In the genomic region with DNA sequence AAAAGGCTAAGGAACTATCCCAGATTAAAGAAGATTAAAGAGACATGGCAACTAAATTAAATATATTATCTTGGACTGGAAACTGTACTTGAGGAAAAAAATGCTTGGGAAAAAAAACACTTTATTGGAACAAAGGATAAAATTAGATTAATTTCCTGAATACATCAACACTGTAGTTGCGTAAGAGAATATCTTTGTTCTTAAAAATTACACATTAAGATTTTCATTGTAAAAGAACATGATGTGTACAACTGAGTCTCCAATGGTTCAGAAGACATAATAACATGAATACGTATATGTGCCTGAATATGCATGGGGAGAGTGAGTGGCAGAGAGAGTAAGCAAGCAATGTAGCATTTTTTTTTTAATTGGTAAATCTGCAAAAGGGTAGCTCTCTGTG, we compare ENCODE assay signal across 30 cellular contexts. TPM values are rescaled to one million over a fixed set of nuclear protein-coding genes. Genes with fewer than 3 reads are reported as not detected.
DNase-seq lines count a peak whose midpoint lies in the region; ATAC-seq, FAIRE-seq and TF ChIP-seq lines count a peak whose summit lies in the region.
"Had no signal": no experiment of that assay in that cellular context is flagged by ENCODE, and none has a peak within 500 bp of the region (broad histone marks: within the 10 kb centered on the region; RNA-seq: fewer than 3 reads in every experiment).

No MANE protein-coding gene starts in this region.

- peaks cover 50% of the 10 kb centered on the region for H3K4me1 Mint-ChIP-seq in activated T-cell treated with anti-CD3 and anti-CD28 coated beads, Interleukin-2, amount 50 U/mL, for 4 hours (ENCODE audit: low read depth)
- H3K4me1 Mint-ChIP-seq in activated T-helper 1 cell treated with anti-CD3 and anti-CD28 coated beads, Interleukin-12 subunit alpha, Interleukin-12 subunit beta, Interleukin-2, Interleukin-4 antibody, amounts not matched to agents 30 ng/mL and 10 ng/mL and 1 ng/mL, durations not matched to agents 14 hours and 24 hours and 36 hours (ENCODE audit: low read depth), result peaks cover 59% of the 10 kb centered on the region
- peaks cover 48% of the 10 kb centered on the region for H3K4me1 Mint-ChIP-seq in nephron progenitor cell

- TF ChIP-seq EP300 in transverse colon (IDR thresholded peaks at IDR 0.05; ENCODE audit: low read depth), result no peak

- no peak overlapping the region for H3K27ac ChIP-seq in transverse colon
- H3K27ac ChIP-seq: cardiac muscle cell, coronary artery, ovary had no signal

- peaks cover 5 to 36% (median 12%) of the 10 kb centered on the region in 4 donors for H3K4me1 ChIP-seq in transverse colon
- H3K4me1 ChIP-seq: Caco-2 had no signal

- ATAC-seq in activated T-cell treated with anti-CD3 and anti-CD28 coated beads, Interleukin-2, amount 50 U/mL, for 4 hours, result no peak
- ATAC-seq in GM21529 (IDR thresholded peaks at IDR 0.05; ENCODE audit: unreplicated experiment), result no peak
- ATAC-seq in GM18505 (IDR thresholded peaks at IDR 0.05; ENCODE audit: unreplicated experiment), result no peak
- ATAC-seq: activated CD4-positive, CD25-positive, alpha-beta regulatory T cell treated with anti-CD3 and anti-CD28 coated beads, Interleukin-2, amount 50 U/mL, for 24 hours; effector memory CD8-positive, alpha-beta T cell had no signal

- intact Hi-C loops in activated T-helper 1 cell treated with anti-CD3 and anti-CD28 coated beads, Interleukin-12 subunit alpha, Interleukin-12 subunit beta, Interleukin-2, Interleukin-4 antibody, amounts not matched to agents 30 ng/mL and 10 ng/mL and 1 ng/mL, durations not matched to agents 14 hours and 24 hours and 36 hours (cut with micrococcal nuclease), result loop anchor here (5.0 to 10.0 kb wide), 4 partner anchors 693 to 1427 kb away; a partner anchor contains a TSS
- intact Hi-C loops in transverse colon (cut with DNase I; ENCODE audit: low total_unique reads), result no loop called here

- peak overlapping the region; percentile 48 for H3K4me3 Mint-ChIP-seq in activated T-cell treated with anti-CD3 and anti-CD28 coated beads, Interleukin-2, amount 50 U/mL, for 4 hours
- peak overlapping the region; percentile 20 for H3K4me3 Mint-ChIP-seq in activated T-helper 1 cell treated with anti-CD3 and anti-CD28 coated beads, Interleukin-12 subunit alpha, Interleukin-12 subunit beta, Interleukin-2, Interleukin-4 antibody, amounts not matched to agents 30 ng/mL and 10 ng/mL and 1 ng/mL, durations not matched to agents 14 hours and 24 hours and 36 hours
- H3K4me3 Mint-ChIP-seq in nephron progenitor cell, result peak overlapping the region; percentile 93
- H3K4me3 Mint-ChIP-seq: activated naive CD4-positive, alpha-beta T cell treated with anti-CD3 and anti-CD28 coated beads for 36 hours had no signal

- no peaks in the 10 kb centered on the region for H3K9me3 Mint-ChIP-seq in activated T-cell treated with anti-CD3 and anti-CD28 coated beads, Interleukin-2, amount 50 U/mL, for 4 hours
- H3K9me3 Mint-ChIP-seq in activated T-helper 1 cell treated with anti-CD3 and anti-CD28 coated beads, Interleukin-12 subunit alpha, Interleukin-12 subunit beta, Interleukin-2, Interleukin-4 antibody, amounts not matched to agents 30 ng/mL and 10 ng/mL and 1 ng/mL, durations not matched to agents 14 hours and 24 hours and 36 hours, result no peaks in the 10 kb centered on the region
- no peaks in the 10 kb centered on the region for H3K9me3 Mint-ChIP-seq in nephron progenitor cell
- H3K9me3 Mint-ChIP-seq: activated CD4-positive, alpha-beta memory T cell treated with anti-CD3 and anti-CD28 coated beads, Interleukin-2, amount 10 ng/mL, durations not matched to agents 7 days and 5 days; activated naive CD4-positive, alpha-beta T cell treated with anti-CD3 and anti-CD28 coated beads for 36 hours; effector memory CD8-positive, alpha-beta T cell; HFFc6; mesothelial cell of epicardium; naive B cell had no signal

- H3K27me3 Mint-ChIP-seq in activated T-cell treated with anti-CD3 and anti-CD28 coated beads, Interleukin-2, amount 50 U/mL, for 4 hours (ENCODE audit: low read depth), result no peaks in the 10 kb centered on the region
- H3K27me3 Mint-ChIP-seq in activated T-helper 1 cell treated with anti-CD3 and anti-CD28 coated beads, Interleukin-12 subunit alpha, Interleukin-12 subunit beta, Interleukin-2, Interleukin-4 antibody, amounts not matched to agents 30 ng/mL and 10 ng/mL and 1 ng/mL, durations not matched to agents 14 hours and 24 hours and 36 hours (ENCODE audit: insufficient read depth), result peaks cover 9% of the 10 kb centered on the region
- peaks cover 12% of the 10 kb centered on the region for H3K27me3 Mint-ChIP-seq in nephron progenitor cell (ENCODE audit: low read depth, poor library complexity)
- H3K27me3 Mint-ChIP-seq: effector memory CD8-positive, alpha-beta T cell; naive B cell had no signal

- no peak for DNase-seq in activated T-cell treated with anti-CD3 and anti-CD28 coated beads, Interleukin-2, amount 50 U/mL, for 4 hours
- DNase-seq in activated T-cell treated with anti-CD3 and anti-CD28 coated beads, Interleukin-2, amount 50 U/mL, for 1 hour, result no peak
- DNase-seq in activated T-helper 1 cell treated with anti-CD3 and anti-CD28 coated beads, Interleukin-12 subunit alpha, Interleukin-12 subunit beta, Interleukin-2, Interleukin-4 antibody, amounts not matched to agents 30 ng/mL and 10 ng/mL and 1 ng/mL, durations not matched to agents 14 hours and 24 hours and 36 hours (ENCODE audit: low spot score), result no peak
- DNase-seq in nephron progenitor cell, result no peak
- no peak for DNase-seq in transverse colon
- DNase-seq: activated CD4-positive, alpha-beta memory T cell treated with anti-CD3 and anti-CD28 coated beads, Interleukin-2, amount 10 ng/mL, durations not matched to agents 7 days and 5 days; activated naive CD4-positive, alpha-beta T cell treated with anti-CD3 and anti-CD28 coated beads for 36 hours; amygdala; BE2C; Caco-2; DMS79; effector memory CD8-positive, alpha-beta T cell; HFFc6; kidney; naive B cell; NCI-H1105 treated with DMSO at 0.1 percent for 48 hours; NCI-H2029 treated with DMSO at 0.1 percent for 48 hours; NCI-H526 treated with DMSO at 0.1 percent for 48 hours; ovary; retina; stimulated activated CD4-positive, alpha-beta T cell treated with anti-CD3 and anti-CD28 coated beads, Interleukin-1b, Interleukin-23, amount 100 ng/mL, for 48 hours; trophoblast cell had no signal

- TF ChIP-seq POLR2A in transverse colon (IDR thresholded peaks at IDR 0.05) (no peak), GM18505 (IDR thresholded peaks at IDR 0.05; ENCODE audit: borderline replicate concordance, extremely low read depth, insufficient read depth, insufficient read length) (no peak)

- H3K9me3 ChIP-seq in transverse colon, result no peaks in the 10 kb centered on the region
- H3K9me3 ChIP-seq: BE2C, Caco-2, ovary had no signal

- FAIRE-seq in G401.6 (lab: Jason Lieb, UNC), result peak; percentile 63
- FAIRE-seq: kidney had no signal

- TF ChIP-seq CTCF in nephron progenitor cell (IDR thresholded peaks at IDR 0.05) (no peak), transverse colon (IDR thresholded peaks at IDR 0.05) (no peak)

- H3K27ac Mint-ChIP-seq in activated T-helper 1 cell treated with anti-CD3 and anti-CD28 coated beads, Interleukin-12 subunit alpha, Interleukin-12 subunit beta, Interleukin-2, Interleukin-4 antibody, amounts not matched to agents 30 ng/mL and 10 ng/mL and 1 ng/mL, durations not matched to agents 14 hours and 24 hours and 36 hours, result no peak overlapping the region
- no peak overlapping the region for H3K27ac Mint-ChIP-seq in nephron progenitor cell
- H3K27ac Mint-ChIP-seq: activated CD4-positive, alpha-beta memory T cell treated with anti-CD3 and anti-CD28 coated beads, Interleukin-2, amount 10 ng/mL, durations not matched to agents 7 days and 5 days; activated naive CD4-positive, alpha-beta T cell treated with anti-CD3 and anti-CD28 coated beads for 36 hours; HFFc6; mesothelial cell of epicardium had no signal

- H3K27me3 ChIP-seq in transverse colon, result no peaks in the 10 kb centered on the region
- H3K27me3 ChIP-seq: BE2C, ovary had no signal

- 84 to 93% methylated on average over 2 of the region's 2 CpGs for WGBS in transverse colon (ENCODE audit: low coverage in 1 of 2), 2 donors

- no peaks in the 10 kb centered on the region for H3K36me3 ChIP-seq in transverse colon
- H3K36me3 ChIP-seq: BE2C, cardiac muscle cell, ovary had no signal

- in situ Hi-C loops in transverse colon (cut with MboI; ENCODE audit: low pct_ligation_motif_present in 1 of 4, low pct_unique_long_range_greater_than_20kb in 1 of 4, low sequenced_read_pairs in 3 of 4), result no loop called here

- H3K4me3 ChIP-seq in transverse colon, result no peak overlapping the region
- H3K4me3 ChIP-seq: cardiac muscle cell, coronary artery, ovary, smooth muscle cell had no signal

- H3K36me3 Mint-ChIP-seq in activated T-cell treated with anti-CD3 and anti-CD28 coated beads, Interleukin-2, amount 50 U/mL, for 4 hours (ENCODE audit: insufficient read depth), result no peaks in the 10 kb centered on the region
- peaks cover 13% of the 10 kb centered on the region for H3K36me3 Mint-ChIP-seq in activated T-helper 1 cell treated with anti-CD3 and anti-CD28 coated beads, Interleukin-12 subunit alpha, Interleukin-12 subunit beta, Interleukin-2, Interleukin-4 antibody, amounts not matched to agents 30 ng/mL and 10 ng/mL and 1 ng/mL, durations not matched to agents 14 hours and 24 hours and 36 hours (ENCODE audit: low read depth)
- peaks cover 9% of the 10 kb centered on the region for H3K36me3 Mint-ChIP-seq in nephron progenitor cell (ENCODE audit: low read depth)
- H3K36me3 Mint-ChIP-seq: mesothelial cell of epicardium, naive B cell had no signal

RNA-seq across cellular contexts. Expression of a gene that starts 2.8 kb away (rescaled TPM):
- total RNA-seq in activated T-cell treated with anti-CD3 and anti-CD28 coated beads, Interleukin-2, amount 50 U/mL, for 4 hours, result 10 to 100 TPM; 29.2 to 34.7 (median 31.2) TPM
- total RNA-seq in activated T-helper 1 cell treated with anti-CD3 and anti-CD28 coated beads, Interleukin-12 subunit alpha, Interleukin-12 subunit beta, Interleukin-2, Interleukin-4 antibody, amounts not matched to agents 30 ng/mL and 10 ng/mL and 1 ng/mL, durations not matched to agents 14 hours and 24 hours and 36 hours, result 40.8 and 40.9 TPM in 2 replicates
- 10 to 100 TPM; 45.7 to 61.3 (median 53.4) TPM for total RNA-seq in transverse colon

Comparison
In these comparisons a context has a peak if more than half of its experiments do, and no peak if none do; other contexts are left out.
1. H3K4me3 Mint-ChIP-seq: peak in every context shown above with its lines; median percentile 93 in nephron progenitor cell; 48 in activated T-cell treated with anti-CD3 and anti-CD28 coated beads, Interleukin-2, amount 50 U/mL, for 4 hours; 20 in activated T-helper 1 cell treated with anti-CD3 and anti-CD28 coated beads, Interleukin-12 subunit alpha, Interleukin-12 subunit beta, Interleukin-2, Interleukin-4 antibody, amounts not matched to agents 30 ng/mL and 10 ng/mL and 1 ng/mL, durations not matched to agents 14 hours and 24 hours and 36 hours.